ENCODE assay signal across 10 cellular contexts in the genomic region with DNA sequence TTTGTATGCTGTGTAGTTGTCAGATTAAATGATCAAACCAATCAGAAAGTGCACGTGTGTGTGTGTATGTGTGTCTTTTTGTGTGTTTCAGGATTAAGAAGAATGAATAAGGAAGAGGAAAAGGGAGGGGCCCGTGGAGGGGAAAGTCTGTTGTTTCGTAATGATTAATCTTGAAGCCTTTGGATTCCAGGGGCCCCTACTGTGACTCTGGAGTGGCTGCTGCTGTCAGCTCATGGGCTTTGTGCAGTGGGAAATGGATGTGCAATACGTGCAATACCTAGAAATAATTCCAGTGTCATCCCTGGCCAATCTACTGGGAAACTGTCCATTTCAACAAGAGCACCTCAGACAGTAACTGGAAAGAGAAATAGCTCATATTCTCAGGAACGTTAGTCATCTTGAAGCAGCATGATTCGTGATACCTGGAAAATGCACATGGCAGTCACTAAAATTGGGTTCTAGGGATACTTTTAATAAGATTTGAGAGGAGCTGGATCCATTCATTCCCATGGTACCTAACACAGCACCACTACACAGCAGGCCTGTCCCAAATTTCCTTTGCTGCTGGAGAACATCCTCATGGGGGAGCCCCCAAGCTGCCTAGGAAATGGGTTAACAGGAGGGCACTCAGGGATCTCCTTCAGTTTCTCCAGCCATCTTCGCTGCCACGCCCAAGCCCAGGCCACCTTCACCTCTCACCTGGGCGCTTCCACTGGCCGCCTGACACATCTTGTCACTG.
DNase-seq lines count a peak whose midpoint lies in the region; ATAC-seq, FAIRE-seq and TF ChIP-seq lines count a peak whose summit lies in the region.
"Had no signal": no experiment of that assay in that cellular context is flagged by ENCODE, and none has a peak within 500 bp of the region (broad histone marks: within the 10 kb centered on the region; RNA-seq: fewer than 3 reads in every experiment).

No MANE protein-coding gene starts in this region.

- no peak for FAIRE-seq in K562 (lab: Jason Lieb, UNC)

- H3K36me3 ChIP-seq in Karpas-422 (ENCODE audit: insufficient read depth, low read length) (peaks cover 12% of the 10 kb centered on the region), K562 (ENCODE audit: control insufficient read depth, insufficient read depth, low read length) (no peaks in the 10 kb centered on the region), psoas muscle (ENCODE audit: insufficient read depth in 1 of 2, low read depth in 1 of 2) (peaks cover 0 to 4% of the 10 kb centered on the region in 2 donors), transverse colon (no peaks in the 10 kb centered on the region)
- H3K36me3 ChIP-seq: ovary had no signal

- in situ Hi-C loops in K562 (cut with MboI) (no loop called here), transverse colon (cut with MboI; ENCODE audit: low pct_ligation_motif_present in 1 of 4, low pct_unique_long_range_greater_than_20kb in 1 of 4, low sequenced_read_pairs in 3 of 4) (no loop called here)

- H3K79me2 ChIP-seq in Karpas-422 (ENCODE audit: low read length), result no peaks in the 10 kb centered on the region
- no peaks in the 10 kb centered on the region for H3K79me2 ChIP-seq in K562 (ENCODE audit: control insufficient read depth, insufficient read depth, low read length)

- ATAC-seq in K562 (peak; percentile 25), psoas muscle (peak; percentile 29 to 63 (median 42)), GM21717 (IDR thresholded peaks at IDR 0.05; ENCODE audit: unreplicated experiment) (no peak)

- TF ChIP-seq CTCF in K562 (IDR thresholded peaks at IDR 0.05 in 2 of 3, conservative IDR thresholded peaks at IDR 0.05 in 1 of 3; ENCODE audit: insufficient read depth in 2 of 3, low read depth in 1 of 3, low read length in 3 of 3), result peak; percentile 19 to 46 (median 30); a peak in 3 of 6 replicates
- no peak for TF ChIP-seq CTCF in psoas muscle (IDR thresholded peaks at IDR 0.05)
- no peak for TF ChIP-seq CTCF in transverse colon (IDR thresholded peaks at IDR 0.05)

- no peaks in the 10 kb centered on the region for H3K27me3 ChIP-seq in Karpas-422 (ENCODE audit: low read length)
- H3K27me3 ChIP-seq in K562 (ENCODE audit: control insufficient read depth in 2 of 2, insufficient read depth in 2 of 2, low read length in 2 of 2), result no peaks in the 10 kb centered on the region
- no peaks in the 10 kb centered on the region for H3K27me3 ChIP-seq in psoas muscle (ENCODE audit: insufficient read depth in 3 of 3, low read length in 2 of 3)
- no peaks in the 10 kb centered on the region for H3K27me3 ChIP-seq in transverse colon
- H3K27me3 ChIP-seq: ovary had no signal

- CTCF ChIA-PET in K562 (lab: Yijun Ruan, JAX; ENCODE audit: low intra/inter-chr PET ratio), result no interaction called here

- POLR2A ChIA-PET in K562 (lab: Yijun Ruan, JAX), result interaction anchor here (0.6 to 1.8 kb wide), 4 partner anchors 9 to 221 kb away, joined by 3 to 7 read pairs (median 4); no protein-coding TSS in a partner anchor

- WGBS in K562 (ENCODE audit: insufficient coverage, low coverage, missing lambda C conversion rate), result 45% methylated on average over 10 of the region's 10 CpGs
- 65 to 80% (median 68%) methylated on average over 10 of the region's 10 CpGs for WGBS in psoas muscle, 3 donors
- WGBS in transverse colon (ENCODE audit: low coverage in 1 of 2), 2 donors, result 35 to 61% methylated on average over 2 to 10 of the region's 10 CpGs

- DNase-seq in activated CD4-positive, alpha-beta T cell treated with anti-CD3 and anti-CD28 coated beads for 48 hours, result peak; percentile 52
- DNase-seq in activated CD4-positive, alpha-beta T cell treated with anti-CD3 and anti-CD28 coated beads, Interleukin-2, amount 50 U/mL, for 1 hour, result no peak
- DNase-seq in Karpas-422, result no peak
- DNase-seq in K562 (ENCODE audit: extremely low read depth in 1 of 4, low spot score in 3 of 4), result peak in 2 of 4 experiments; percentile 29 to 34
- DNase-seq in psoas muscle, result no peak
- no peak for DNase-seq in putamen (ENCODE audit: low spot score)
- no peak for DNase-seq in transverse colon
- DNase-seq: NCI-H446 treated with DMSO at 0.1 percent for 48 hours, ovary had no signal

- peak overlapping the region; percentile 99 for H3K27ac ChIP-seq in Karpas-422 (ENCODE audit: low read length)
- H3K27ac ChIP-seq in K562 (ENCODE audit: extremely low read depth, low read depth, low read length), result no peak overlapping the region
- peak overlapping the region; percentile 5 for H3K27ac ChIP-seq in psoas muscle
- no peak overlapping the region for H3K27ac ChIP-seq in transverse colon
- H3K27ac ChIP-seq: ovary had no signal

- TF ChIP-seq RAD21 in K562 (CRISPR knock-in tag; conservative IDR thresholded peaks at IDR 0.05 in 1 of 2, IDR thresholded peaks at IDR 0.05 in 1 of 2), result peak; percentile 44 to 67

- TF ChIP-seq EP300 in K562 (IDR thresholded peaks at IDR 0.05; ENCODE audit: low read length), result no peak
- TF ChIP-seq EP300 in transverse colon (IDR thresholded peaks at IDR 0.05; ENCODE audit: low read depth), result no peak

- TF ChIP-seq POLR2A in K562 (conservative IDR thresholded peaks at IDR 0.05) (no peak), transverse colon (IDR thresholded peaks at IDR 0.05) (no peak)

- no peaks in the 10 kb centered on the region for H3K9me1 ChIP-seq in K562 (ENCODE audit: control insufficient read depth, insufficient read depth, low read length)

- no peak overlapping the region for H2AFZ ChIP-seq in Karpas-422 (ENCODE audit: low read length)
- H2AFZ ChIP-seq in K562 (ENCODE audit: low read depth, low read length), result peak overlapping the region; percentile 84

- H3K4me2 ChIP-seq in Karpas-422 (ENCODE audit: low read depth, low read length, poor library complexity, severe bottlenecking), result no peak overlapping the region
- no peak overlapping the region for H3K4me2 ChIP-seq in K562 (ENCODE audit: insufficient read depth, low read length)

- H3K9ac ChIP-seq in Karpas-422 (ENCODE audit: low read length) (0 out of 2 replicates have a peak overlapping the region, but pooled peaks have one; percentile 14), K562 (ENCODE audit: insufficient read depth in 1 of 2, low read depth in 2 of 2, low read length in 2 of 2) (no peak overlapping the region)

- no TSS peak for BruUV-seq in K562 (replicated peaks; lab: Mats Ljungman, UMichigan)

- no peak overlapping the region for H3K4me3 ChIP-seq in Karpas-422 (ENCODE audit: low read length)
- H3K4me3 ChIP-seq in K562, result no peak overlapping the region
- H3K4me3 ChIP-seq in psoas muscle, result no peak overlapping the region
- H3K4me3 ChIP-seq in transverse colon, result no peak overlapping the region
- H3K4me3 ChIP-seq: ovary had no signal

- no peaks in the 10 kb centered on the region for H3K9me2 ChIP-seq in Karpas-422 (replicated peaks; ENCODE audit: insufficient read depth, low read length)

- no peaks in the 10 kb centered on the region for H3K9me3 ChIP-seq in Karpas-422 (ENCODE audit: low read length)
- H3K9me3 ChIP-seq in K562 (replicated peaks; ENCODE audit: control insufficient read depth, insufficient read depth, low read depth, low read length), result no peaks in the 10 kb centered on the region
- H3K9me3 ChIP-seq in psoas muscle, result no peaks in the 10 kb centered on the region
- H3K9me3 ChIP-seq in transverse colon, result no peaks in the 10 kb centered on the region
- H3K9me3 ChIP-seq: ovary had no signal

- peaks cover 98% of the 10 kb centered on the region for H3K4me1 ChIP-seq in Karpas-422 (ENCODE audit: low read length)
- H3K4me1 ChIP-seq in K562 (replicated peaks in 1 of 2; ENCODE audit: control insufficient read depth in 2 of 2, insufficient read depth in 2 of 2, low read length in 2 of 2), result peaks cover 36 to 67% of the 10 kb centered on the region in 2 experiments
- peaks cover 10% of the 10 kb centered on the region for H3K4me1 ChIP-seq in psoas muscle
- peaks cover 0 to 15% (median 3%) of the 10 kb centered on the region in 4 donors for H3K4me1 ChIP-seq in transverse colon

- intact Hi-C loops in K562 (cut with micrococcal nuclease) (loop anchor here (2.0 to 10.0 kb wide), 2 partner anchors 186 to 368 kb away; a partner anchor contains a TSS), psoas muscle (cut with DNase I) (no loop called here), transverse colon (cut with DNase I; ENCODE audit: low total_unique reads) (no loop called here)

- H4K20me1 ChIP-seq in Karpas-422 (ENCODE audit: insufficient read depth, low read depth, low read length), result no peaks in the 10 kb centered on the region
- no peaks in the 10 kb centered on the region for H4K20me1 ChIP-seq in K562 (replicated peaks; ENCODE audit: control insufficient read depth, insufficient read depth, low read length)

TF ChIP-seq in K562, 482 proteins besides CTCF, POLR2A, EP300 and RAD21 (continues in another document):
- TF ChIP-seq, protein P1, sequence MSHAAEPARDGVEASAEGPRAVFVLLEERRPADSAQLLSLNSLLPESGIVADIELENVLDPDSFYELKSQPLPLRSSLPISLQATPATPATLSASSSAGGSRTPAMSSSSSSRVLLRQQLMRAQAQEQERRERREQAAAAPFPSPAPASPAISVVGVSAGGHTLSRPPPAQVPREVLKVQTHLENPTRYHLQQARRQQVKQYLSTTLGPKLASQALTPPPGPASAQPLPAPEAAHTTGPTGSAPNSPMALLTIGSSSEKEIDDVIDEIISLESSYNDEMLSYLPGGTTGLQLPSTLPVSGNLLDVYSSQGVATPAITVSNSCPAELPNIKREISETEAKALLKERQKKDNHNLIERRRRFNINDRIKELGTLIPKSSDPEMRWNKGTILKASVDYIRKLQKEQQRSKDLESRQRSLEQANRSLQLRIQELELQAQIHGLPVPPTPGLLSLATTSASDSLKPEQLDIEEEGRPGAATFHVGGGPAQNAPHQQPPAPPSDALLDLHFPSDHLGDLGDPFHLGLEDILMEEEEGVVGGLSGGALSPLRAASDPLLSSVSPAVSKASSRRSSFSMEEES (CRISPR knock-in tag; IDR thresholded peaks at IDR 0.05), result no peak
- TF ChIP-seq NR2C2 (CRISPR knock-in tag; IDR thresholded peaks at IDR 0.05), result no peak
- no peak for TF ChIP-seq NR2C2 (tag; IDR thresholded peaks at IDR 0.05)
- TF ChIP-seq HSF4 (CRISPR knock-in tag; IDR thresholded peaks at IDR 0.05; ENCODE audit: borderline replicate concordance), result no peak
- TF ChIP-seq, protein P2, sequence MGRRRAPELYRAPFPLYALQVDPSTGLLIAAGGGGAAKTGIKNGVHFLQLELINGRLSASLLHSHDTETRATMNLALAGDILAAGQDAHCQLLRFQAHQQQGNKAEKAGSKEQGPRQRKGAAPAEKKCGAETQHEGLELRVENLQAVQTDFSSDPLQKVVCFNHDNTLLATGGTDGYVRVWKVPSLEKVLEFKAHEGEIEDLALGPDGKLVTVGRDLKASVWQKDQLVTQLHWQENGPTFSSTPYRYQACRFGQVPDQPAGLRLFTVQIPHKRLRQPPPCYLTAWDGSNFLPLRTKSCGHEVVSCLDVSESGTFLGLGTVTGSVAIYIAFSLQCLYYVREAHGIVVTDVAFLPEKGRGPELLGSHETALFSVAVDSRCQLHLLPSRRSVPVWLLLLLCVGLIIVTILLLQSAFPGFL (CRISPR knock-in tag; IDR thresholded peaks at IDR 0.05), result no peak

Comparison
In these comparisons a context has a peak if more than half of its experiments do, and no peak if none do; other contexts are left out.
1. H3K27ac ChIP-seq: peak in Karpas-422 (single experiment) and psoas muscle (single experiment); none in K562 (single experiment) and transverse colon (0 of 4).
2. CTCF ChIP-seq: peak in K562 (3 of 3); none in psoas muscle (single experiment) and transverse colon (0 of 5).